1 cellular context compared by ENCODE assay signal in genomic region chr15:33005582-33005981, GRCh38.
TF ChIP-seq lines count a peak whose summit lies in the region.

No MANE protein-coding gene starts in this region.

TF ChIP-seq in GM12878, 131 proteins besides CTCF, POLR2A, EP300 and RAD21 (continued from another document):
- TF ChIP-seq SKIL (IDR thresholded peaks at IDR 0.05; ENCODE audit: low read depth, poor library complexity, severe bottlenecking): no peak
- no peak for TF ChIP-seq MEF2B (IDR thresholded peaks at IDR 0.05; ENCODE audit: partially characterized antibody, poor library complexity, severe bottlenecking)
- no peak for TF ChIP-seq PKNOX1 (IDR thresholded peaks at IDR 0.05)
TF ChIP-seq in GM12878: peak in this region for 1.
